1 cellular context compared by ENCODE assay signal in genomic region chr17:49763735-49764558, GRCh38.
TF ChIP-seq lines count a peak whose summit lies in the region.

TSS of gene FAM117A (minus strand) at chr17:49764131. CDS start at chr17:49764087, 44 bp downstream.

TF ChIP-seq in HepG2, 621 proteins besides CTCF, POLR2A, EP300 and RAD21 (continued from another document and continues in another):
- no peak for TF ChIP-seq RERE (CRISPR knock-in tag; IDR thresholded peaks at IDR 0.05; ENCODE audit: low read depth)
- no peak for TF ChIP-seq THRA (CRISPR knock-in tag; IDR thresholded peaks at IDR 0.05; ENCODE audit: borderline replicate concordance)
- no peak for TF ChIP-seq TERF1 (CRISPR knock-in tag; IDR thresholded peaks at IDR 0.05)
- TF ChIP-seq ZFP36 (IDR thresholded peaks at IDR 0.05; ENCODE audit: borderline replicate concordance, low read depth, low read length, partially characterized antibody): no peak
- TF ChIP-seq THAP8 (CRISPR knock-in tag; IDR thresholded peaks at IDR 0.05; ENCODE audit: borderline replicate concordance): no peak
- no peak for TF ChIP-seq ZNF703 (CRISPR knock-in tag; IDR thresholded peaks at IDR 0.05; ENCODE audit: borderline replicate concordance)
- no peak for TF ChIP-seq ZNF7 (CRISPR knock-in tag; IDR thresholded peaks at IDR 0.05)
- no peak for TF ChIP-seq STAT5B (CRISPR knock-in tag; IDR thresholded peaks at IDR 0.05)
- no peak for TF ChIP-seq ZSCAN30 (CRISPR knock-in tag; IDR thresholded peaks at IDR 0.05)
- TF ChIP-seq ZBTB44 (CRISPR knock-in tag; IDR thresholded peaks at IDR 0.05): no peak
- no peak for TF ChIP-seq IKZF5 (CRISPR knock-in tag; IDR thresholded peaks at IDR 0.05)
- TF ChIP-seq RXRA (CRISPR knock-in tag; IDR thresholded peaks at IDR 0.05): no peak
- TF ChIP-seq ZBED4 (CRISPR knock-in tag; IDR thresholded peaks at IDR 0.05; ENCODE audit: borderline replicate concordance): no peak
- no peak for TF ChIP-seq ZBTB21 (CRISPR knock-in tag; IDR thresholded peaks at IDR 0.05)
- no peak for TF ChIP-seq TRIM22 (IDR thresholded peaks at IDR 0.05)
- no peak for TF ChIP-seq RBM39 (IDR thresholded peaks at IDR 0.05; ENCODE audit: low read depth, low read length, poor library complexity, severe bottlenecking)
- no peak for TF ChIP-seq AHDC1 (CRISPR knock-in tag; IDR thresholded peaks at IDR 0.05; ENCODE audit: borderline replicate concordance)
- no peak for TF ChIP-seq NFIB (CRISPR knock-in tag; IDR thresholded peaks at IDR 0.05; ENCODE audit: borderline replicate concordance)
- no peak for TF ChIP-seq GRHL1 (CRISPR knock-in tag; conservative IDR thresholded peaks at IDR 0.05)
- no peak for TF ChIP-seq PTBP1 (IDR thresholded peaks at IDR 0.05; ENCODE audit: low read depth, low read length, poor library complexity, severe bottlenecking)
